In genomic region chr16:67280090-67281015, GRCh38 we compare ENCODE assay signal across 12 cellular contexts. TPM values are rescaled to one million over a fixed set of nuclear protein-coding genes. Genes with fewer than 3 reads are reported as not detected.
A peak's percentile ranks its signal among the peaks of the same experiment; 100 is the strongest.
DNase-seq lines count a peak whose midpoint lies in the region; ATAC-seq and TF ChIP-seq lines count a peak whose summit lies in the region.
"Had no signal": no experiment of that assay in that cellular context is flagged by ENCODE, and none has a peak within 500 bp of the region (broad histone marks: within the 10 kb centered on the region; RNA-seq: fewer than 3 reads in every experiment).

No MANE protein-coding gene starts in this region.

- no peaks in the 10 kb centered on the region for H3K9me3 ChIP-seq in CD4-positive, alpha-beta T cell (ENCODE audit: control insufficient read depth, low read length)
- no peaks in the 10 kb centered on the region for H3K9me3 ChIP-seq in HCT116 (ENCODE audit: control insufficient read depth in 1 of 2, insufficient read depth in 1 of 2, low read depth in 1 of 2, low read length in 2 of 2)
- H3K9me3 ChIP-seq: thyroid gland had no signal

- no peaks in the 10 kb centered on the region for H3K9me2 ChIP-seq in HCT116 (ENCODE audit: insufficient read depth)

- TF ChIP-seq POLR2A in HCT116 (IDR thresholded peaks at IDR 0.05; ENCODE audit: borderline replicate concordance, extremely low read depth, insufficient read depth, insufficient read length), result no peak

- TF ChIP-seq CTCF in CD4-positive, alpha-beta T cell (IDR thresholded peaks at IDR 0.05), result no peak
- TF ChIP-seq CTCF in HCT116 (IDR thresholded peaks at IDR 0.05 in 2 of 3, conservative IDR thresholded peaks at IDR 0.05 in 1 of 3; ENCODE audit: borderline replicate concordance in 1 of 3, insufficient read depth in 1 of 3, low read depth in 2 of 3, low read length in 2 of 3) (no peak), mesothelial cell of epicardium (IDR thresholded peaks at IDR 0.05; ENCODE audit: unreplicated experiment) (no peak)

- BruUV-seq in HCT116 (replicated peaks; lab: Mats Ljungman, UMichigan), result TSS peak; percentile 38

- no peak overlapping the region for H2AFZ ChIP-seq in HCT116 (ENCODE audit: low read depth, low read length, poor library complexity, severe bottlenecking)

- peak overlapping the region; percentile 34 for H3K4me3 Mint-ChIP-seq in CD4-positive, alpha-beta T cell
- peak overlapping the region; percentile 63 for H3K4me3 Mint-ChIP-seq in activated T-helper 2 cell treated with anti-CD3 and anti-CD28 coated beads, Interferon-gamma antibody, Interleukin-2, Interleukin-4, amounts not matched to agents 10 μg/mL and 5 μg/mL and 100 μg/mL, durations not matched to agents 14 hours and 24 hours and 36 hours (ENCODE audit: low read depth)
- H3K4me3 Mint-ChIP-seq in mesothelial cell of epicardium, result peak overlapping the region; percentile 24

- no peak for ATAC-seq in CD4-positive, alpha-beta T cell (ENCODE audit: poor library complexity)
- no peak for ATAC-seq in HCT116
- no peak for ATAC-seq in HG03571 (IDR thresholded peaks at IDR 0.05; ENCODE audit: unreplicated experiment)

- H3K36me3 Mint-ChIP-seq in CD4-positive, alpha-beta T cell (ENCODE audit: low read depth), result peaks cover 23% of the 10 kb centered on the region
- peaks cover 17% of the 10 kb centered on the region for H3K36me3 Mint-ChIP-seq in activated T-helper 2 cell treated with anti-CD3 and anti-CD28 coated beads, Interferon-gamma antibody, Interleukin-2, Interleukin-4, amounts not matched to agents 10 μg/mL and 5 μg/mL and 100 μg/mL, durations not matched to agents 14 hours and 24 hours and 36 hours (ENCODE audit: low read depth)
- H3K36me3 Mint-ChIP-seq in mesothelial cell of epicardium, result peaks cover 3% of the 10 kb centered on the region

- H3K4me1 ChIP-seq in HCT116 (ENCODE audit: control insufficient read depth in 1 of 2, insufficient read depth in 2 of 2, low read length in 2 of 2), result peaks cover 28 to 39% of the 10 kb centered on the region in 2 experiments

- CTCF ChIA-PET in CD4-positive, alpha-beta T cell (lab: Charles Lee), result no interaction called here
- CTCF ChIA-PET in HCT116 (lab: Charles Lee), result no interaction called here

- peaks cover 5 to 17% of the 10 kb centered on the region in 2 experiments; a peak in 2 of 4 replicates for H3K36me3 ChIP-seq in HCT116 (ENCODE audit: control insufficient read depth in 1 of 2, insufficient read depth in 2 of 2, low read length in 2 of 2)
- H3K36me3 ChIP-seq: thyroid gland had no signal

- no peaks in the 10 kb centered on the region for H3K27me3 ChIP-seq in CD4-positive, alpha-beta T cell (ENCODE audit: control insufficient read depth, insufficient read depth, low read length)
- H3K27me3 ChIP-seq in HCT116 (ENCODE audit: insufficient read depth, low read length), result no peaks in the 10 kb centered on the region
- H3K27me3 ChIP-seq: thyroid gland had no signal

- H3K4me2 ChIP-seq in HCT116 (ENCODE audit: low read length), result peak overlapping the region; percentile 96

- no peak overlapping the region for H3K27ac ChIP-seq in CD4-positive, alpha-beta T cell (ENCODE audit: low read depth, low read length)
- peak overlapping the region; percentile 91; the same call in 1 of the 2 replicates for H3K27ac ChIP-seq in HCT116 (ENCODE audit: low read depth, low read length)
- H3K27ac ChIP-seq: thyroid gland had no signal

- TF ChIP-seq RAD21 in HCT116 (IDR thresholded peaks at IDR 0.05; ENCODE audit: low read depth), result no peak

- peak overlapping the region; percentile 88 for H3K9ac ChIP-seq in HCT116 (ENCODE audit: low read length)

- H3K27ac Mint-ChIP-seq in CD4-positive, alpha-beta T cell, result no peak overlapping the region
- H3K27ac Mint-ChIP-seq in activated T-helper 2 cell treated with anti-CD3 and anti-CD28 coated beads, Interferon-gamma antibody, Interleukin-2, Interleukin-4, amounts not matched to agents 10 μg/mL and 5 μg/mL and 100 μg/mL, durations not matched to agents 14 hours and 24 hours and 36 hours, result no peak overlapping the region
- no peak overlapping the region for H3K27ac Mint-ChIP-seq in mesothelial cell of epicardium

- peaks cover 17% of the 10 kb centered on the region for H3K4me1 Mint-ChIP-seq in CD4-positive, alpha-beta T cell (ENCODE audit: low read depth)
- H3K4me1 Mint-ChIP-seq in activated T-helper 2 cell treated with anti-CD3 and anti-CD28 coated beads, Interferon-gamma antibody, Interleukin-2, Interleukin-4, amounts not matched to agents 10 μg/mL and 5 μg/mL and 100 μg/mL, durations not matched to agents 14 hours and 24 hours and 36 hours (ENCODE audit: low read depth), result peaks cover 22% of the 10 kb centered on the region
- peaks cover 5% of the 10 kb centered on the region for H3K4me1 Mint-ChIP-seq in mesothelial cell of epicardium

- peak overlapping the region; percentile 54 to 86 for H3K4me3 ChIP-seq in HCT116 (replicated peaks in 1 of 2; ENCODE audit: low read depth in 1 of 2, low read length in 2 of 2)
- H3K4me3 ChIP-seq: GM12878 had no signal

- RAD21 ChIA-PET in HCT116 (lab: Charles Lee; ENCODE audit: low non-redundant PET in 1 of 2, low total read pairs in 2 of 2, uncharacterized antibody in 2 of 2, unreplicated experiment in 2 of 2), result no interaction called here

- intact Hi-C loops in CD4-positive, alpha-beta T cell (cut with DNase I, micrococcal nuclease), result loop anchor here in 1 of 2 experiments (1.0 to 10.0 kb wide), 2 partner anchors 15 to 194 kb away; no protein-coding TSS in a partner anchor
- intact Hi-C loops in HCT116 (cut with micrococcal nuclease), result no loop called here
- intact Hi-C loops in activated T-helper 2 cell treated with anti-CD3 and anti-CD28 coated beads, Interferon-gamma antibody, Interleukin-2, Interleukin-4, amounts not matched to agents 10 μg/mL and 5 μg/mL and 100 μg/mL, durations not matched to agents 14 hours and 24 hours and 36 hours (cut with micrococcal nuclease), result no loop called here

- peaks cover 28% of the 10 kb centered on the region for H3K79me2 ChIP-seq in HCT116 (ENCODE audit: insufficient read depth, low read length)

- no peak for DNase-seq in CD4-positive, alpha-beta T cell
- DNase-seq in HCT116 (ENCODE audit: low read depth, low spot score) (no peak), mesothelial cell of epicardium (ENCODE audit: low spot score in 2 of 2, unreplicated experiment in 2 of 2) (no peak), DMS153 treated with DMSO at 0.1 percent for 48 hours (lab: John Stamatoyannopoulos, UW; ENCODE audit: unreplicated experiment) (no peak), NCI-H1048 (lab: John Stamatoyannopoulos, UW) (no peak), NCI-H69 (lab: John Stamatoyannopoulos, UW) (no peak)
- no peak for DNase-seq in activated T-helper 2 cell treated with anti-CD3 and anti-CD28 coated beads, Interferon-gamma antibody, Interleukin-2, Interleukin-4, amounts not matched to agents 10 μg/mL and 5 μg/mL and 100 μg/mL, durations not matched to agents 14 hours and 24 hours and 36 hours (ENCODE audit: low spot score)
- DNase-seq: activated gamma-delta T cell, HCEC 1CT, thyroid gland had no signal

- POLR2A ChIA-PET in CD4-positive, alpha-beta T cell (lab: Charles Lee), result no interaction called here
- POLR2A ChIA-PET in HCT116 (lab: Charles Lee), result interaction anchor here (1.4 kb wide), 1 partner anchor 32 kb away, joined by 3 read pairs; no protein-coding TSS in a partner anchor

- H3K9me3 Mint-ChIP-seq in CD4-positive, alpha-beta T cell, result no peaks in the 10 kb centered on the region
- H3K9me3 Mint-ChIP-seq in activated T-helper 2 cell treated with anti-CD3 and anti-CD28 coated beads, Interferon-gamma antibody, Interleukin-2, Interleukin-4, amounts not matched to agents 10 μg/mL and 5 μg/mL and 100 μg/mL, durations not matched to agents 14 hours and 24 hours and 36 hours, result no peaks in the 10 kb centered on the region
- H3K9me3 Mint-ChIP-seq in mesothelial cell of epicardium, result no peaks in the 10 kb centered on the region

- H4K20me1 ChIP-seq in HCT116 (ENCODE audit: insufficient read depth), result no peaks in the 10 kb centered on the region

- no peaks in the 10 kb centered on the region for H3K27me3 Mint-ChIP-seq in CD4-positive, alpha-beta T cell
- no peaks in the 10 kb centered on the region for H3K27me3 Mint-ChIP-seq in activated T-helper 2 cell treated with anti-CD3 and anti-CD28 coated beads, Interferon-gamma antibody, Interleukin-2, Interleukin-4, amounts not matched to agents 10 μg/mL and 5 μg/mL and 100 μg/mL, durations not matched to agents 14 hours and 24 hours and 36 hours (ENCODE audit: low read depth)
- H3K27me3 Mint-ChIP-seq in mesothelial cell of epicardium (ENCODE audit: low read depth), result no peaks in the 10 kb centered on the region

RNA-seq across cellular contexts. Expression of gene PLEKHG4, which starts 1.0 kb away (rescaled TPM):
- 10 to 100 TPM; 13.1 to 14.0 TPM for total RNA-seq in CD4-positive, alpha-beta T cell
- total RNA-seq in HCT116 (2021; ENCODE audit: unreplicated experiment) (38.5 TPM), mesothelial cell of epicardium (13.4 to 15.5 TPM (median 15.4 TPM) in 3 replicates)
- polyA plus RNA-seq in HCT116 (2012), result 29.2 and 34.0 TPM in 2 replicates
- total RNA-seq in activated T-helper 2 cell treated with anti-CD3 and anti-CD28 coated beads, Interferon-gamma antibody, Interleukin-2, Interleukin-4, amounts not matched to agents 10 μg/mL and 5 μg/mL and 100 μg/mL, durations not matched to agents 14 hours and 24 hours and 36 hours, result 30.4 and 33.4 TPM in 2 replicates

RNA-seq across cellular contexts. Expression of gene SLC9A5, which starts 31.6 kb away (rescaled TPM):
- 1 to 10 TPM; 3.1 TPM for total RNA-seq in CD4-positive, alpha-beta T cell
- 5.6 TPM for total RNA-seq in HCT116 (2021; ENCODE audit: unreplicated experiment)
- 5.4 and 6.7 TPM in 2 replicates for polyA plus RNA-seq in HCT116 (2012)
- 5.1 and 6.4 TPM in 2 replicates for total RNA-seq in activated T-helper 2 cell treated with anti-CD3 and anti-CD28 coated beads, Interferon-gamma antibody, Interleukin-2, Interleukin-4, amounts not matched to agents 10 μg/mL and 5 μg/mL and 100 μg/mL, durations not matched to agents 14 hours and 24 hours and 36 hours
- 2.9 to 3.5 TPM (median 3.3 TPM) in 3 replicates for total RNA-seq in mesothelial cell of epicardium

RNA-seq across cellular contexts. Expression of gene FHOD1, which starts 33.1 kb away (rescaled TPM):
- total RNA-seq in CD4-positive, alpha-beta T cell, result 10 to 100 TPM; 21.1 to 26.0 TPM
- total RNA-seq in HCT116 (2021; ENCODE audit: unreplicated experiment), result 69.2 TPM
- 46.5 and 50.2 TPM in 2 replicates for polyA plus RNA-seq in HCT116 (2012)
- total RNA-seq in activated T-helper 2 cell treated with anti-CD3 and anti-CD28 coated beads, Interferon-gamma antibody, Interleukin-2, Interleukin-4, amounts not matched to agents 10 μg/mL and 5 μg/mL and 100 μg/mL, durations not matched to agents 14 hours and 24 hours and 36 hours, result 134 and 141 TPM in 2 replicates
- 28.2 to 28.7 TPM (median 28.3 TPM) in 3 replicates for total RNA-seq in mesothelial cell of epicardium

RNA-seq across cellular contexts. Expression of gene KCTD19, which starts 46.2 kb away (rescaled TPM):
- not detected for total RNA-seq in CD4-positive, alpha-beta T cell
- total RNA-seq in HCT116 (2021; ENCODE audit: unreplicated experiment) (not detected), mesothelial cell of epicardium (0.52 to 1.1 TPM (median 0.84 TPM) in 3 replicates)
- 0.09 and 0.25 TPM in 2 replicates for polyA plus RNA-seq in HCT116 (2012)
- total RNA-seq in activated T-helper 2 cell treated with anti-CD3 and anti-CD28 coated beads, Interferon-gamma antibody, Interleukin-2, Interleukin-4, amounts not matched to agents 10 μg/mL and 5 μg/mL and 100 μg/mL, durations not matched to agents 14 hours and 24 hours and 36 hours, result 0.87 and 1.2 TPM in 2 replicates

RNA-seq across cellular contexts. Expression of gene LRRC36, which starts 46.3 kb away (rescaled TPM):
- total RNA-seq in CD4-positive, alpha-beta T cell, result not detected
- total RNA-seq in HCT116 (2021; ENCODE audit: unreplicated experiment), result not detected
- polyA plus RNA-seq in HCT116 (2012), result not detected in 2 replicates
- 0.60 and 0.89 TPM in 2 replicates for total RNA-seq in activated T-helper 2 cell treated with anti-CD3 and anti-CD28 coated beads, Interferon-gamma antibody, Interleukin-2, Interleukin-4, amounts not matched to agents 10 μg/mL and 5 μg/mL and 100 μg/mL, durations not matched to agents 14 hours and 24 hours and 36 hours
- 0.20 to 0.55 TPM (median 0.36 TPM) in 3 replicates for total RNA-seq in mesothelial cell of epicardium
